19 cellular contexts compared by ENCODE assay signal in the genomic region with DNA sequence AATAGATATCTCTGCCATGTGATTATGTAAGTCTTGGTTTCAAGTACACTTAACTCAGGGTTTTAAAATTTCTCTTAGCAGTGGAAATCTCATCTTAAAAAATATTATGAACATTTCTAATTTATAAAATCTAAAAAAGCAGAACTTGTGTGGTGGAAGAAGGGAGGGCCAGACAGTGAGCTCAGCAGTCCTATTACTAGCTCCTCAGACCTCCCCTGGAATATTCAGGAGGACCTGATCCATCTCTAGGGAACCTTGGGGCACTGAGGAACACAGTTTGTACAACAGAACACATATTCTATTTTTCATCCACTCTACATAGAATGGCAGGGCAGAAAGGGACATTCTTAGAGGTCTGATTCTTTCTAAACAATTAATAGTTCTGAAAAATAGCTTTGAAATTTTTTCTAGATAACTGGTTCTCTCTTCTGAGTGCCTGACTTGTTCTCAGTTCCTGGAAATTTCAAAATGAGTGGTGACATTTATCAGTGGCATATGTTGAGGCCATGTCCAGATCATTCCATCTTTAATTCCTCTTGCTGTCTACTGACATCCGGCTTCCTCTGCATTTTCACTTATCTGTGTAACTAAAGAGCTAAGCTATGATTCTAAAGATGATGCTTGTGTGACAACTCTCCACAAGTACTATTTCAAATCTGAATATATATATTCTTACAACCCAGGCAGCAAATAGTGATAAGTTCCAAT.
"Had no signal": no experiment of that assay in that cellular context is flagged by ENCODE, and none has a peak within 500 bp of the region (broad histone marks: within the 10 kb centered on the region; RNA-seq: fewer than 3 reads in every experiment).

No MANE protein-coding gene starts in this region.

- H3K4me3 Mint-ChIP-seq: activated naive CD4-positive, alpha-beta T cell treated with anti-CD3 and anti-CD28 coated beads for 36 hours; activated T-cell treated with anti-CD3 and anti-CD28 coated beads, Interleukin-2, amount 50 U/mL, for 4 hours; brain had no signal

- H3K27me3 ChIP-seq: dorsolateral prefrontal cortex, tibial artery had no signal

- H3K9me3 ChIP-seq: tibial artery had no signal

- H3K36me3 ChIP-seq: tibial artery had no signal

- H3K27ac ChIP-seq: tibial artery had no signal

- H3K36me3 Mint-ChIP-seq: brain had no signal

- H3K27ac Mint-ChIP-seq: activated naive CD4-positive, alpha-beta T cell treated with anti-CD3 and anti-CD28 coated beads for 36 hours; brain had no signal

- H3K9me3 Mint-ChIP-seq: activated T-cell treated with anti-CD3 and anti-CD28 coated beads, Interleukin-2, amount 50 U/mL, for 4 hours had no signal

- DNase-seq: activated CD4-positive, alpha-beta T cell treated with anti-CD3 and anti-CD28 coated beads, Interleukin-2, amount 50 U/mL, for 1 hour; activated CD4-positive, CD25-positive, alpha-beta regulatory T cell treated with anti-CD3 and anti-CD28 coated beads, Interleukin-2, amount 50 U/mL, for 72 hours; activated CD8-positive, alpha-beta memory T cell treated with anti-CD3 and anti-CD28 coated beads, Interleukin-2, amount 50 U/mL, for 4 hours; activated naive CD4-positive, alpha-beta T cell treated with anti-CD3 and anti-CD28 coated beads for 36 hours; activated T-cell treated with anti-CD3 and anti-CD28 coated beads, Interleukin-2, amount 50 U/mL, for 4 hours; caudate nucleus; dorsolateral prefrontal cortex; foreskin melanocyte; midbrain; occipital lobe; posterior cingulate gyrus; stimulated activated CD4-positive, alpha-beta T cell treated with anti-CD3 and anti-CD28 coated beads, Interleukin-12 subunit alpha, Interleukin-12 subunit beta, amount 100 ng/mL, for 4 hours; stimulated activated CD4-positive, alpha-beta T cell treated with anti-CD3 and anti-CD28 coated beads, Interleukin-1b, Interleukin-23, amount 100 ng/mL, for 48 hours; stimulated activated CD8-positive, alpha-beta memory T cell treated with anti-CD3 and anti-CD28 coated beads, Interleukin-4, amount 100 ng/mL, for 48 hours; stimulated activated naive CD8-positive, alpha-beta T cell treated with anti-CD3 and anti-CD28 coated beads, Interleukin-15, Interleukin-2, amounts not matched to agents 100 U/mL and 50 U/mL, for 24 hours; substantia nigra; T-helper 2 cell; tibial artery had no signal

- H3K4me1 ChIP-seq: tibial artery had no signal

- H3K4me3 ChIP-seq: dorsolateral prefrontal cortex, tibial artery had no signal

- H3K4me1 Mint-ChIP-seq: brain had no signal

- ATAC-seq: activated T-cell treated with anti-CD3 and anti-CD28 coated beads, Interleukin-2, amount 50 U/mL, for 4 hours; stimulated activated naive CD8-positive, alpha-beta T cell treated with anti-CD3 and anti-CD28 coated beads, Interleukin-15, Interleukin-2, amounts not matched to agents 100 U/mL and 50 U/mL, for 24 hours had no signal
